1 cellular context compared by ENCODE assay signal in the genomic region with DNA sequence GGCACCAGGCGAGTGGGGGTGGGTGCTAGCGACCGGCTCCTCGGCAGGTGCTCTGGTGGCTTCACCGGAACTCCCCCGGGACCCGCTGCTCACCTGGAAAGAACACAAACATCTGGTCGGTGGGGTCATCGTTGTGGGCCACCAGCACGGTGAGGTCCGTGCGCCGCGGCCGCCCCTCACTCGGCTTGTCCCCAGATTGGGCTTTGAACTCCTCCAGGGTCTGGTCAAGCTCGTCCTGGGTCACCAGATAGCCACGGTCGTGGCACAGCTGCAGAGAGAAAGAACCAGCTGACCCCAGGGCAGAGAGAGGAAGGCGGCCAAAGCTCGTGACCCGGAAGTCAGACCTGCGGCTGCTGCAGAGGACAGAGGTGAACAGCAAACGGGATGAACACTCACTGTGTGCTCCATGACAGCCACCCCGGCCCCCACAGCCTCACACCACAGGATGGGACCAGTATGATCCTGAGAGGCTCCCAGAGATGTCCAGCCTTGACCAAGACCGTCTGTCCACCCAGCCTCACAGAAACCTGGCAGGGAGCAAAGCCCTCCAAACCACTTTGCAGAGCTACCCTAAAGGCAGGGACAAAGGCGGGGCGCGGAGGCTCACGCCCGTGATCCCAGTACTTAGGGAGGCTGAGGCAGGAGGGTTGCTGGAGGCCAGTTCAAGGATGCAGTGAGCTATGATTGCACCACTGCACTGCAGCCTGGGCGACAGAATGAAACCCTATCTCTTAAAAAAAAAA.
A peak's percentile ranks its signal among the peaks of the same experiment; 100 is the strongest.
TF ChIP-seq lines count a peak whose summit lies in the region.

No MANE protein-coding gene starts in this region.

TF ChIP-seq in HepG2, 621 proteins besides CTCF, POLR2A, EP300 and RAD21 (continues in another document):
- TF ChIP-seq DMAP1 (CRISPR knock-in tag; IDR thresholded peaks at IDR 0.05): no peak
- TF ChIP-seq KLF9 (CRISPR knock-in tag; IDR thresholded peaks at IDR 0.05; ENCODE audit: low read depth): no peak
- no peak for TF ChIP-seq MAZ (IDR thresholded peaks at IDR 0.05; ENCODE audit: borderline replicate concordance, low read depth, low read length)
- no peak for TF ChIP-seq MAZ (CRISPR knock-in tag; IDR thresholded peaks at IDR 0.05; ENCODE audit: low read depth)
- TF ChIP-seq, protein P1, sequence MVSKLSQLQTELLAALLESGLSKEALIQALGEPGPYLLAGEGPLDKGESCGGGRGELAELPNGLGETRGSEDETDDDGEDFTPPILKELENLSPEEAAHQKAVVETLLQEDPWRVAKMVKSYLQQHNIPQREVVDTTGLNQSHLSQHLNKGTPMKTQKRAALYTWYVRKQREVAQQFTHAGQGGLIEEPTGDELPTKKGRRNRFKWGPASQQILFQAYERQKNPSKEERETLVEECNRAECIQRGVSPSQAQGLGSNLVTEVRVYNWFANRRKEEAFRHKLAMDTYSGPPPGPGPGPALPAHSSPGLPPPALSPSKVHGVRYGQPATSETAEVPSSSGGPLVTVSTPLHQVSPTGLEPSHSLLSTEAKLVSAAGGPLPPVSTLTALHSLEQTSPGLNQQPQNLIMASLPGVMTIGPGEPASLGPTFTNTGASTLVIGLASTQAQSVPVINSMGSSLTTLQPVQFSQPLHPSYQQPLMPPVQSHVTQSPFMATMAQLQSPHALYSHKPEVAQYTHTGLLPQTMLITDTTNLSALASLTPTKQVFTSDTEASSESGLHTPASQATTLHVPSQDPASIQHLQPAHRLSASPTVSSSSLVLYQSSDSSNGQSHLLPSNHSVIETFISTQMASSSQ (IDR thresholded peaks at IDR 0.05; ENCODE audit: low read depth): no peak
- TF ChIP-seq, protein P1 (CRISPR knock-in tag; IDR thresholded peaks at IDR 0.05; ENCODE audit: borderline replicate concordance): no peak
- TF ChIP-seq ZNF589 (CRISPR knock-in tag; conservative IDR thresholded peaks at IDR 0.05): no peak
- TF ChIP-seq, protein P2, sequence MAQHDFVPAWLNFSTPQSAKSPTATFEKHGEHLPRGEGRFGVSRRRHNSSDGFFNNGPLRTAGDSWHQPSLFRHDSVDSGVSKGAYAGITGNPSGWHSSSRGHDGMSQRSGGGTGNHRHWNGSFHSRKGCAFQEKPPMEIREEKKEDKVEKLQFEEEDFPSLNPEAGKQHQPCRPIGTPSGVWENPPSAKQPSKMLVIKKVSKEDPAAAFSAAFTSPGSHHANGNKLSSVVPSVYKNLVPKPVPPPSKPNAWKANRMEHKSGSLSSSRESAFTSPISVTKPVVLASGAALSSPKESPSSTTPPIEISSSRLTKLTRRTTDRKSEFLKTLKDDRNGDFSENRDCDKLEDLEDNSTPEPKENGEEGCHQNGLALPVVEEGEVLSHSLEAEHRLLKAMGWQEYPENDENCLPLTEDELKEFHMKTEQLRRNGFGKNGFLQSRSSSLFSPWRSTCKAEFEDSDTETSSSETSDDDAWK (CRISPR knock-in tag; IDR thresholded peaks at IDR 0.05): no peak
- TF ChIP-seq NCOR1 (IDR thresholded peaks at IDR 0.05; ENCODE audit: borderline replicate concordance, low read length): no peak
- no peak for TF ChIP-seq TGIF2 (CRISPR knock-in tag; IDR thresholded peaks at IDR 0.05)
- no peak for TF ChIP-seq ZNF878 (CRISPR knock-in tag; IDR thresholded peaks at IDR 0.05)
- TF ChIP-seq ZNF607 (CRISPR knock-in tag; IDR thresholded peaks at IDR 0.05; ENCODE audit: borderline replicate concordance): peak; percentile 44; the same call in 1 of the 2 replicates
- TF ChIP-seq ELF3 (CRISPR knock-in tag; IDR thresholded peaks at IDR 0.05): peak; percentile 67
- TF ChIP-seq, protein P3, sequence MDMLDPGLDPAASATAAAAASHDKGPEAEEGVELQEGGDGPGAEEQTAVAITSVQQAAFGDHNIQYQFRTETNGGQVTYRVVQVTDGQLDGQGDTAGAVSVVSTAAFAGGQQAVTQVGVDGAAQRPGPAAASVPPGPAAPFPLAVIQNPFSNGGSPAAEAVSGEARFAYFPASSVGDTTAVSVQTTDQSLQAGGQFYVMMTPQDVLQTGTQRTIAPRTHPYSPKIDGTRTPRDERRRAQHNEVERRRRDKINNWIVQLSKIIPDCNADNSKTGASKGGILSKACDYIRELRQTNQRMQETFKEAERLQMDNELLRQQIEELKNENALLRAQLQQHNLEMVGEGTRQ (IDR thresholded peaks at IDR 0.05; ENCODE audit: low read depth, low read length): no peak
- TF ChIP-seq, protein P3 (CRISPR knock-in tag; IDR thresholded peaks at IDR 0.05; ENCODE audit: borderline replicate concordance): no peak
- TF ChIP-seq, protein P4, sequence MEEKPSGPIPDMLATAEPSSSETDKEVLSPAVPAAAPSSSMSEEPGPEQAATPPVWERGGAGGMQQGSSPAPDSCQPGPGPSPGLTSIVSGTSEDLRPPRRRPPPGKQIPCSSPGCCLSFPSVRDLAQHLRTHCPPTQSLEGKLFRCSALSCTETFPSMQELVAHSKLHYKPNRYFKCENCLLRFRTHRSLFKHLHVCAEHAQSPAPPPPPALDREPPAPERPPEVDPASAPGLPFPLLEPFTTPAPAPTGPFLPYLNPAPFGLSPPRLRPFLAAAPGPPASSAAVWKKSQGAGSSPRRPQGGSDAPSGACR (CRISPR knock-in tag; IDR thresholded peaks at IDR 0.05): no peak
- TF ChIP-seq ZFY (CRISPR knock-in tag; IDR thresholded peaks at IDR 0.05): 0 out of 2 replicates have a peak, but pooled peaks have one; percentile 30
- TF ChIP-seq ZFP82 (CRISPR knock-in tag; IDR thresholded peaks at IDR 0.05; ENCODE audit: borderline replicate concordance): no peak
- TF ChIP-seq, protein P5, sequence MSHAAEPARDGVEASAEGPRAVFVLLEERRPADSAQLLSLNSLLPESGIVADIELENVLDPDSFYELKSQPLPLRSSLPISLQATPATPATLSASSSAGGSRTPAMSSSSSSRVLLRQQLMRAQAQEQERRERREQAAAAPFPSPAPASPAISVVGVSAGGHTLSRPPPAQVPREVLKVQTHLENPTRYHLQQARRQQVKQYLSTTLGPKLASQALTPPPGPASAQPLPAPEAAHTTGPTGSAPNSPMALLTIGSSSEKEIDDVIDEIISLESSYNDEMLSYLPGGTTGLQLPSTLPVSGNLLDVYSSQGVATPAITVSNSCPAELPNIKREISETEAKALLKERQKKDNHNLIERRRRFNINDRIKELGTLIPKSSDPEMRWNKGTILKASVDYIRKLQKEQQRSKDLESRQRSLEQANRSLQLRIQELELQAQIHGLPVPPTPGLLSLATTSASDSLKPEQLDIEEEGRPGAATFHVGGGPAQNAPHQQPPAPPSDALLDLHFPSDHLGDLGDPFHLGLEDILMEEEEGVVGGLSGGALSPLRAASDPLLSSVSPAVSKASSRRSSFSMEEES (CRISPR knock-in tag; IDR thresholded peaks at IDR 0.05): peak; percentile 72
- TF ChIP-seq ZNF570 (CRISPR knock-in tag; IDR thresholded peaks at IDR 0.05; ENCODE audit: borderline replicate concordance): no peak
- no peak for TF ChIP-seq HES4 (CRISPR knock-in tag; IDR thresholded peaks at IDR 0.05; ENCODE audit: borderline replicate concordance)
- TF ChIP-seq SMARCC2 (IDR thresholded peaks at IDR 0.05): no peak
- no peak for TF ChIP-seq KLF13 (CRISPR knock-in tag; IDR thresholded peaks at IDR 0.05)
- no peak for TF ChIP-seq KLF11 (CRISPR knock-in tag; IDR thresholded peaks at IDR 0.05)
- no peak for TF ChIP-seq ZNF205 (CRISPR knock-in tag; IDR thresholded peaks at IDR 0.05)
- TF ChIP-seq WIZ (CRISPR knock-in tag; IDR thresholded peaks at IDR 0.05): no peak
- TF ChIP-seq ZSCAN30 (CRISPR knock-in tag; IDR thresholded peaks at IDR 0.05): no peak
- no peak for TF ChIP-seq MAFF (IDR thresholded peaks at IDR 0.05; ENCODE audit: low read depth, low read length)
- TF ChIP-seq, protein P6, sequence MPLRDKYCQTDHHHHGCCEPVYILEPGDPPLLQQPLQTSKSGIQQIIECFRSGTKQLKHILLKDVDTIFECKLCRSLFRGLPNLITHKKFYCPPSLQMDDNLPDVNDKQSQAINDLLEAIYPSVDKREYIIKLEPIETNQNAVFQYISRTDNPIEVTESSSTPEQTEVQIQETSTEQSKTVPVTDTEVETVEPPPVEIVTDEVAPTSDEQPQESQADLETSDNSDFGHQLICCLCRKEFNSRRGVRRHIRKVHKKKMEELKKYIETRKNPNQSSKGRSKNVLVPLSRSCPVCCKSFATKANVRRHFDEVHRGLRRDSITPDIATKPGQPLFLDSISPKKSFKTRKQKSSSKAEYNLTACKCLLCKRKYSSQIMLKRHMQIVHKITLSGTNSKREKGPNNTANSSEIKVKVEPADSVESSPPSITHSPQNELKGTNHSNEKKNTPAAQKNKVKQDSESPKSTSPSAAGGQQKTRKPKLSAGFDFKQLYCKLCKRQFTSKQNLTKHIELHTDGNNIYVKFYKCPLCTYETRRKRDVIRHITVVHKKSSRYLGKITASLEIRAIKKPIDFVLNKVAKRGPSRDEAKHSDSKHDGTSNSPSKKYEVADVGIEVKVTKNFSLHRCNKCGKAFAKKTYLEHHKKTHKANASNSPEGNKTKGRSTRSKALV (CRISPR knock-in tag; IDR thresholded peaks at IDR 0.05): no peak
- peak; percentile 81 for TF ChIP-seq NR2C2 (CRISPR knock-in tag; IDR thresholded peaks at IDR 0.05; ENCODE audit: borderline replicate concordance)
- no peak for TF ChIP-seq ZBTB20 (CRISPR knock-in tag; IDR thresholded peaks at IDR 0.05; ENCODE audit: borderline replicate concordance, low read depth)
- no peak for TF ChIP-seq XBP1 (CRISPR knock-in tag; IDR thresholded peaks at IDR 0.05)
- TF ChIP-seq, protein P7, sequence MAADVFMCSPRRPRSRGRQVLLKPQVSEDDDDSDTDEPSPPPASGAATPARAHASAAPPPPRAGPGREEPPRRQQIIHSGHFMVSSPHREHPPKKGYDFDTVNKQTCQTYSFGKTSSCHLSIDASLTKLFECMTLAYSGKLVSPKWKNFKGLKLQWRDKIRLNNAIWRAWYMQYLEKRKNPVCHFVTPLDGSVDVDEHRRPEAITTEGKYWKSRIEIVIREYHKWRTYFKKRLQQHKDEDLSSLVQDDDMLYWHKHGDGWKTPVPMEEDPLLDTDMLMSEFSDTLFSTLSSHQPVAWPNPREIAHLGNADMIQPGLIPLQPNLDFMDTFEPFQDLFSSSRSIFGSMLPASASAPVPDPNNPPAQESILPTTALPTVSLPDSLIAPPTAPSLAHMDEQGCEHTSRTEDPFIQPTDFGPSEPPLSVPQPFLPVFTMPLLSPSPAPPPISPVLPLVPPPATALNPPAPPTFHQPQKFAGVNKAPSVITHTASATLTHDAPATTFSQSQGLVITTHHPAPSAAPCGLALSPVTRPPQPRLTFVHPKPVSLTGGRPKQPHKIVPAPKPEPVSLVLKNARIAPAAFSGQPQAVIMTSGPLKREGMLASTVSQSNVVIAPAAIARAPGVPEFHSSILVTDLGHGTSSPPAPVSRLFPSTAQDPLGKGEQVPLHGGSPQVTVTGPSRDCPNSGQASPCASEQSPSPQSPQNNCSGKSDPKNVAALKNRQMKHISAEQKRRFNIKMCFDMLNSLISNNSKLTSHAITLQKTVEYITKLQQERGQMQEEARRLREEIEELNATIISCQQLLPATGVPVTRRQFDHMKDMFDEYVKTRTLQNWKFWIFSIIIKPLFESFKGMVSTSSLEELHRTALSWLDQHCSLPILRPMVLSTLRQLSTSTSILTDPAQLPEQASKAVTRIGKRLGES (CRISPR knock-in tag; IDR thresholded peaks at IDR 0.05; ENCODE audit: borderline replicate concordance): no peak
- TF ChIP-seq ZNF12 (CRISPR knock-in tag; IDR thresholded peaks at IDR 0.05): no peak
- no peak for TF ChIP-seq ZNF747 (CRISPR knock-in tag; IDR thresholded peaks at IDR 0.05; ENCODE audit: borderline replicate concordance)
- TF ChIP-seq ZNF547 (CRISPR knock-in tag; IDR thresholded peaks at IDR 0.05): no peak
- TF ChIP-seq, protein P8, sequence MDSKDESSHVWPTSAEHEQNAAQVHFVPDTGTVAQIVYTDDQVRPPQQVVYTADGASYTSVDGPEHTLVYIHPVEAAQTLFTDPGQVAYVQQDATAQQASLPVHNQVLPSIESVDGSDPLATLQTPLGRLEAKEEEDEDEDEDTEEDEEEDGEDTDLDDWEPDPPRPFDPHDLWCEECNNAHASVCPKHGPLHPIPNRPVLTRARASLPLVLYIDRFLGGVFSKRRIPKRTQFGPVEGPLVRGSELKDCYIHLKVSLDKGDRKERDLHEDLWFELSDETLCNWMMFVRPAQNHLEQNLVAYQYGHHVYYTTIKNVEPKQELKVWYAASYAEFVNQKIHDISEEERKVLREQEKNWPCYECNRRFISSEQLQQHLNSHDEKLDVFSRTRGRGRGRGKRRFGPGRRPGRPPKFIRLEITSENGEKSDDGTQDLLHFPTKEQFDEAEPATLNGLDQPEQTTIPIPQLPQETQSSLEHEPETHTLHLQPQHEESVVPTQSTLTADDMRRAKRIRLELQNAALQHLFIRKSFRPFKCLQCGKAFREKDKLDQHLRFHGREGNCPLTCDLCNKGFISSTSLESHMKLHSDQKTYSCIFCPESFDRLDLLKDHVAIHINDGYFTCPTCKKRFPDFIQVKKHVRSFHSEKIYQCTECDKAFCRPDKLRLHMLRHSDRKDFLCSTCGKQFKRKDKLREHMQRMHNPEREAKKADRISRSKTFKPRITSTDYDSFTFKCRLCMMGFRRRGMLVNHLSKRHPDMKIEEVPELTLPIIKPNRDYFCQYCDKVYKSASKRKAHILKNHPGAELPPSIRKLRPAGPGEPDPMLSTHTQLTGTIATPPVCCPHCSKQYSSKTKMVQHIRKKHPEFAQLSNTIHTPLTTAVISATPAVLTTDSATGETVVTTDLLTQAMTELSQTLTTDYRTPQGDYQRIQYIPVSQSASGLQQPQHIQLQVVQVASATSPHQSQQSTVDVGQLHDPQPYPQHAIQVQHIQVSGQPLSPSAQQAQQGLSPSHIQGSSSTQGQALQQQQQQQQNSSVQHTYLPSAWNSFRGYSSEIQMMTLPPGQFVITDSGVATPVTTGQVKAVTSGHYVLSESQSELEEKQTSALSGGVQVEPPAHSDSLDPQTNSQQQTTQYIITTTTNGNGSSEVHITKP (CRISPR knock-in tag; IDR thresholded peaks at IDR 0.05; ENCODE audit: low read depth): 0 out of 2 replicates have a peak, but pooled peaks have one; percentile 10
- no peak for TF ChIP-seq RBM39 (IDR thresholded peaks at IDR 0.05; ENCODE audit: low read depth, low read length, poor library complexity, severe bottlenecking)
- TF ChIP-seq, protein P9, sequence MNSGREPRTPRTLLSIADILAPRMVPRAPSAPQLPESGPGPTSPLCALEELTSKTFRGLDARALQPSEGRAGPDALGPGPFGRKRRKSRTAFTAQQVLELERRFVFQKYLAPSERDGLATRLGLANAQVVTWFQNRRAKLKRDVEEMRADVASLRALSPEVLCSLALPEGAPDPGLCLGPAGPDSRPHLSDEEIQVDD (CRISPR knock-in tag; IDR thresholded peaks at IDR 0.05; ENCODE audit: borderline replicate concordance): no peak
- no peak for TF ChIP-seq SAFB2 (CRISPR knock-in tag; IDR thresholded peaks at IDR 0.05; ENCODE audit: borderline replicate concordance, low read depth)
